ENCODE assay signal across 21 cellular contexts in genomic region chr10:51273572-51273971, GRCh38.
DNase-seq lines count a peak whose midpoint lies in the region.
"Had no signal": no experiment of that assay in that cellular context is flagged by ENCODE, and none has a peak within 500 bp of the region (broad histone marks: within the 10 kb centered on the region; RNA-seq: fewer than 3 reads in every experiment).

No MANE protein-coding gene starts in this region.

- no peak overlapping the region for H3K4me2 ChIP-seq in trophoblast cell (ENCODE audit: low read length)
- H3K4me2 ChIP-seq: A549, BLaER1, PC-9 had no signal

- no peaks in the 10 kb centered on the region for H3K79me2 ChIP-seq in trophoblast cell (ENCODE audit: control insufficient read depth, insufficient read depth, low read length, poor library complexity)

- no peak overlapping the region for H3K4ac ChIP-seq in trophoblast cell (ENCODE audit: low read depth, low read length)

- H3K18ac ChIP-seq in trophoblast cell (ENCODE audit: low read length), result no peak overlapping the region

- H2BK5ac ChIP-seq in trophoblast cell (ENCODE audit: low read depth, low read length, poor library complexity), result no peak overlapping the region

- no peak overlapping the region for H2BK120ac ChIP-seq in trophoblast cell (ENCODE audit: insufficient read depth, low read length, poor library complexity)

- no peak overlapping the region for H3K9ac ChIP-seq in trophoblast cell (ENCODE audit: low read length)
- H3K9ac ChIP-seq: BLaER1 had no signal

- DNase-seq in CD1c-positive myeloid dendritic cell (ENCODE audit: extremely low spot score), result peak; percentile 84
- DNase-seq in MV-4-11 (lab: John Stamatoyannopoulos, UW), result peak; percentile 88
- peak; percentile 61 for DNase-seq in SKM-1 (lab: John Stamatoyannopoulos, UW; ENCODE audit: unreplicated experiment)
- DNase-seq in medulla oblongata (ENCODE audit: extremely low spot score), result peak; percentile 58
- no peak for DNase-seq in superior temporal gyrus (ENCODE audit: extremely low spot score)
- no peak for DNase-seq in trophoblast cell
- no peak for DNase-seq in HuH-7 (ENCODE audit: low spot score)
- DNase-seq in activated gamma-delta T cell (lab: John Stamatoyannopoulos, UW), result no peak
- DNase-seq: CD8-positive, alpha-beta T cell; DMS79 treated with DMSO at 0.1 percent for 48 hours; KG1; NCI-H1092 treated with DMSO at 0.1 percent for 48 hours; NCI-H146; NCI-H2029 treated with DMSO at 0.1 percent for 48 hours; NCI-H2171; NCI-H446 treated with DMSO at 0.1 percent for 48 hours; PC-9; SJCRH30 had no signal

- WGBS in trophoblast cell (ENCODE audit: extremely low coverage, insufficient coverage, insufficient read length), result no CpG with 5 or more reads among the region's 5 CpGs

- H3K4me1 ChIP-seq in trophoblast cell (ENCODE audit: control insufficient read depth in 1 of 2, insufficient read depth in 2 of 2, low read length in 2 of 2), result no peaks in the 10 kb centered on the region
- H3K4me1 ChIP-seq: A549, BLaER1, SJCRH30 had no signal

- H2AK5ac ChIP-seq in trophoblast cell (ENCODE audit: low read length), result no peak overlapping the region

- no peaks in the 10 kb centered on the region for H3K79me1 ChIP-seq in trophoblast cell (ENCODE audit: low read length)

- no peak overlapping the region for H3K4me3 ChIP-seq in trophoblast cell (ENCODE audit: low read depth, low read length)
- H3K4me3 ChIP-seq: A549, BLaER1, PC-9, SJCRH30 had no signal

- H3K27ac ChIP-seq in trophoblast cell (ENCODE audit: low read depth, low read length), result no peak overlapping the region
- H3K27ac ChIP-seq: A549, BLaER1, PC-9, RWPE1, SJCRH30 had no signal

- H3K14ac ChIP-seq in trophoblast cell (ENCODE audit: low read length), result no peak overlapping the region

- no peaks in the 10 kb centered on the region for H3K9me3 ChIP-seq in trophoblast cell (ENCODE audit: insufficient read depth, low read depth, low read length)
- H3K9me3 ChIP-seq: A549, SJCRH30 had no signal

- H3K36me3 ChIP-seq in trophoblast cell (ENCODE audit: control insufficient read depth in 1 of 2, insufficient read depth in 2 of 2, low read length in 2 of 2), result no peaks in the 10 kb centered on the region
- H3K36me3 ChIP-seq: BLaER1, SJCRH30 had no signal

- no peak overlapping the region for H4K12ac ChIP-seq in trophoblast cell (ENCODE audit: low read depth, low read length)

- H3K27me3 ChIP-seq in trophoblast cell (ENCODE audit: insufficient read depth, low read length), result no peaks in the 10 kb centered on the region
- H3K27me3 ChIP-seq: BLaER1, SJCRH30 had no signal

- no peak overlapping the region for H3K23ac ChIP-seq in trophoblast cell (ENCODE audit: low read length)

- no peak overlapping the region for H2BK12ac ChIP-seq in trophoblast cell (ENCODE audit: low read length)

- H4K8ac ChIP-seq in trophoblast cell (ENCODE audit: low read depth, low read length), result no peak overlapping the region

- H4K91ac ChIP-seq in trophoblast cell (ENCODE audit: low read depth, low read length), result no peak overlapping the region

- H2AFZ ChIP-seq in trophoblast cell (ENCODE audit: insufficient read depth, low read length, poor library complexity), result no peak overlapping the region
- H2AFZ ChIP-seq: PC-9 had no signal

Comparison
In these comparisons a context has a peak if more than half of its experiments do, and no peak if none do; other contexts are left out.
1. DNase-seq: peak in CD1c-positive myeloid dendritic cell (single experiment), MV-4-11 (single experiment), SKM-1 (single experiment) and medulla oblongata (single experiment); none in superior temporal gyrus (single experiment), trophoblast cell (0 of 2), HuH-7 (single experiment) and activated gamma-delta T cell (single experiment).